ENCODE assay signal across 12 cellular contexts in genomic region chr13:50892162-50892944, GRCh38. TPM values are rescaled to one million over a fixed set of nuclear protein-coding genes. Genes with fewer than 3 reads are reported as not detected.
DNase-seq lines count a peak whose midpoint lies in the region; ATAC-seq, FAIRE-seq and TF ChIP-seq lines count a peak whose summit lies in the region.
"Had no signal": no experiment of that assay in that cellular context is flagged by ENCODE, and none has a peak within 500 bp of the region (broad histone marks: within the 10 kb centered on the region; RNA-seq: fewer than 3 reads in every experiment).

No MANE protein-coding gene starts in this region.

- peaks cover 0 to 7% (median 1%) of the 10 kb centered on the region in 3 donors for H3K36me3 Mint-ChIP-seq in CD8-positive, alpha-beta memory T cell
- no peaks in the 10 kb centered on the region for H3K36me3 Mint-ChIP-seq in T-helper 17 cell (ENCODE audit: low read depth)

- H3K4me1 Mint-ChIP-seq in CD8-positive, alpha-beta memory T cell = peaks cover 36 to 43% (median 41%) of the 10 kb centered on the region in 3 donors
- peaks cover 24% of the 10 kb centered on the region for H3K4me1 Mint-ChIP-seq in T-helper 17 cell

- no peaks in the 10 kb centered on the region for H3K27me3 Mint-ChIP-seq in CD8-positive, alpha-beta memory T cell
- no peaks in the 10 kb centered on the region for H3K27me3 Mint-ChIP-seq in T-helper 17 cell

- CTCF ChIA-PET in CD8-positive, alpha-beta memory T cell (lab: Charles Lee) = interaction anchor here (0.7 to 6.2 kb wide), 10 partner anchors 10 to 956 kb away, joined by 3 to 44 read pairs (median 3); partner anchors contain the start of genes RNASEH2B, SPRYD7 and TRIM13

- H3K4me1 ChIP-seq in CD8-positive, alpha-beta memory T cell (ENCODE audit: insufficient read depth, low read length) = peaks cover 34% of the 10 kb centered on the region
- no peaks in the 10 kb centered on the region for H3K4me1 ChIP-seq in right cardiac atrium (ENCODE audit: control insufficient read depth, insufficient read depth, low read length)

- H3K9me3 ChIP-seq in CD8-positive, alpha-beta memory T cell (ENCODE audit: low read length) = no peaks in the 10 kb centered on the region
- H3K9me3 ChIP-seq in T-helper 17 cell (ENCODE audit: control insufficient read depth, low read length, poor library complexity, severe bottlenecking) (peaks cover 2% of the 10 kb centered on the region), right cardiac atrium (ENCODE audit: control insufficient read depth, low read length) (no peaks in the 10 kb centered on the region)
- H3K9me3 ChIP-seq: thyroid gland had no signal

- H3K4me3 ChIP-seq in CD8-positive, alpha-beta memory T cell (ENCODE audit: low read length) = peak overlapping the region; percentile 32
- no peak overlapping the region for H3K4me3 ChIP-seq in right cardiac atrium (ENCODE audit: low read length)
- H3K4me3 ChIP-seq: smooth muscle cell, thyroid gland had no signal

- 82% methylated on average over 8 of the region's 8 CpGs for WGBS in right cardiac atrium

- no peaks in the 10 kb centered on the region for H3K27me3 ChIP-seq in CD8-positive, alpha-beta memory T cell (ENCODE audit: insufficient read depth, low read length, poor library complexity, severe bottlenecking)
- H3K27me3 ChIP-seq in right cardiac atrium (ENCODE audit: control insufficient read depth, insufficient read depth) = no peaks in the 10 kb centered on the region
- H3K27me3 ChIP-seq: thyroid gland had no signal

- DNase-seq in CD8-positive, alpha-beta memory T cell = peak; percentile 15 to 61 (median 33)
- DNase-seq in T-helper 17 cell (peak; percentile 20 to 21 (median 21)), germinal center (ENCODE audit: low spot score) (peak; percentile 35), NCI-H2081 treated with DMSO at 0.1 percent for 48 hours (lab: John Stamatoyannopoulos, UW) (no peak), right cardiac atrium (no peak), D721Med (ENCODE audit: insufficient read length, low spot score) (no peak)
- DNase-seq: COR-L47, thyroid gland had no signal

- no peak for TF ChIP-seq CTCF in D721Med (IDR thresholded peaks at IDR 0.05; ENCODE audit: insufficient read depth, missing control alignments)

- no peak overlapping the region for H3K27ac ChIP-seq in CD8-positive, alpha-beta memory T cell (ENCODE audit: low read depth, low read length)
- H3K27ac ChIP-seq in right cardiac atrium (ENCODE audit: low read length) = no peak overlapping the region
- H3K27ac ChIP-seq: thyroid gland had no signal

- FAIRE-seq in D721Med (lab: Jason Lieb, UNC) = no peak

- no peaks in the 10 kb centered on the region for H3K9me3 Mint-ChIP-seq in CD8-positive, alpha-beta memory T cell

- intact Hi-C loops in right cardiac atrium (cut with DNase I) = no loop called here

- ATAC-seq in GM21447 (IDR thresholded peaks at IDR 0.05; ENCODE audit: unreplicated experiment) (peak; percentile 41), T-helper 17 cell (peak; percentile 80), right cardiac atrium (no peak), GM21737 (IDR thresholded peaks at IDR 0.05; ENCODE audit: unreplicated experiment) (no peak)
- ATAC-seq: left lobe of liver had no signal

- H3K36me3 ChIP-seq in CD8-positive, alpha-beta memory T cell (ENCODE audit: insufficient read depth, low read length) = no peaks in the 10 kb centered on the region
- H3K36me3 ChIP-seq: thyroid gland had no signal

- POLR2A ChIA-PET in CD8-positive, alpha-beta memory T cell (lab: Charles Lee) = interaction anchor here (1.4 to 3.5 kb wide), 5 partner anchors 17 to 1100 kb away, joined by 6 to 18 read pairs (median 12); partner anchors contain the start of genes KPNA3, RNASEH2B and TRIM13

- peak overlapping the region; percentile 69 to 99 (median 94) for H3K27ac Mint-ChIP-seq in CD8-positive, alpha-beta memory T cell
- H3K27ac Mint-ChIP-seq in T-helper 17 cell = peak overlapping the region; percentile 94

- peak overlapping the region; percentile 66 to 88 (median 82) for H3K4me3 Mint-ChIP-seq in CD8-positive, alpha-beta memory T cell
- H3K4me3 Mint-ChIP-seq in T-helper 17 cell = peak overlapping the region; percentile 87

RNA-seq across cellular contexts. Expression of gene RNASEH2B, which starts 17.2 kb away (rescaled TPM):
- total RNA-seq in CD8-positive, alpha-beta memory T cell = 10 to 100 TPM; 62.1 to 70.7 TPM
- 102 TPM for polyA plus RNA-seq in CD8-positive, alpha-beta memory T cell
- total RNA-seq in T-helper 17 cell (10 to 100 TPM; 64.2 to 66.0 TPM), right cardiac atrium (10 to 100 TPM; 47.3 to 58.0 (median 49.9) TPM)
- 45.3 TPM for polyA plus RNA-seq in right cardiac atrium

RNA-seq across cellular contexts. Expression of gene DLEU7, which starts 48.9 kb away (rescaled TPM):
- not detected for total RNA-seq in CD8-positive, alpha-beta memory T cell
- 0.16 TPM for polyA plus RNA-seq in CD8-positive, alpha-beta memory T cell
- total RNA-seq in T-helper 17 cell (not detected), right cardiac atrium (under 1 TPM in 3 of 4 donors, not detected in 1; 0.14 to 0.46 (median 0.38) TPM)
- polyA plus RNA-seq in right cardiac atrium = 0.07 TPM
- polyA plus RNA-seq: smooth muscle cell had no signal

Comparison
In these comparisons a context has a peak if more than half of its experiments do, and no peak if none do; other contexts are left out.
1. DNase-seq: peak in CD8-positive, alpha-beta memory T cell (5 of 5), T-helper 17 cell (3 of 3) and germinal center (single experiment); none in NCI-H2081 treated with DMSO at 0.1 percent for 48 hours (single experiment), right cardiac atrium (0 of 3) and D721Med (single experiment).
2. ATAC-seq: peak in GM21447 (single experiment) and T-helper 17 cell (single experiment); none in right cardiac atrium (0 of 2) and GM21737 (single experiment).